Comparison of ENCODE assay signal across 1 cellular context in the genomic region with DNA sequence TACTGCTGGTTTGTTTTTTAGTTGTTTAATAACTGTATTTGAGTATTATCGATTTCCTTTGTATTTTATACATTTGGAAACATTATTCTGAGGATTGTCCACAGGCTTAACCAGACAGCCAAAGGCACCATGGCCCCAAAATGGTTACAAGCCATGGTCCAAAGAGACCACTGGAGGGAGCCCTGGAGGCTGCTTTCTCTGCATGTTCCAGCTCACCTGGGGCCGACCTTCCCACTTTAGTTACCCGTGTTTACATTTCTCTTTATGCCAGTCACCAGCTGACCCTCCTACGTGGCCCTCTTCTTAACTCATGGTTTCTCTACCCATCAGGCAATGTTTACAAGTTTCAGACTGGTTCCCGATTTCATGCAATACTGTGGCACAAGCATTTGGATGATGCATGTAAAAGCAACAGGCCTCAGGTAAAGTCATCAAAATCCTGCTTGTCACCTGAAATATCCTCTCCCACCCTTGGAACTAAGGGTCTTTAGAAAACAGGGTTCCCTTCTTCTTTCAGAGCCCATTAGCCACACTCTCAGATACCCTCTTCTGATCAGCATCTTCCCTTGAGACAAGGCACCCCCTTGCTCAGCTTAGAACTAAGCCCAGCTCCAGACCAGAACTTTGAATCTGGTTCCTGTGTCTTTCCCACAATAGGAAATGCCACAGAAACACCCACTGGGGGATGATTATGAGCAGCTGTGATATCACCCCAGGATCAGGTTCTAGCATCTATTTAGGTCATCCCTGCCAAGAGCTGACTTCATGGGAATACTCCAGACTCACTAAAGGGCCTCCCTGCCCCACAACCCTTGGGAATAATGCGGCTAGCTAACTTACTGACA.
A peak's percentile ranks its signal among the peaks of the same experiment; 100 is the strongest.
TF ChIP-seq lines count a peak whose summit lies in the region.

No MANE protein-coding gene starts in this region.

TF ChIP-seq in H1, 55 proteins besides CTCF, POLR2A, EP300 and RAD21:
- TF ChIP-seq YY1 (IDR thresholded peaks at IDR 0.05; ENCODE audit: low read depth, low read length) (peak; percentile 76), NANOG (IDR thresholded peaks at IDR 0.05; ENCODE audit: insufficient read depth, low read depth, low read length, poor library complexity, severe bottlenecking) (no peak)
